In the genomic region with DNA sequence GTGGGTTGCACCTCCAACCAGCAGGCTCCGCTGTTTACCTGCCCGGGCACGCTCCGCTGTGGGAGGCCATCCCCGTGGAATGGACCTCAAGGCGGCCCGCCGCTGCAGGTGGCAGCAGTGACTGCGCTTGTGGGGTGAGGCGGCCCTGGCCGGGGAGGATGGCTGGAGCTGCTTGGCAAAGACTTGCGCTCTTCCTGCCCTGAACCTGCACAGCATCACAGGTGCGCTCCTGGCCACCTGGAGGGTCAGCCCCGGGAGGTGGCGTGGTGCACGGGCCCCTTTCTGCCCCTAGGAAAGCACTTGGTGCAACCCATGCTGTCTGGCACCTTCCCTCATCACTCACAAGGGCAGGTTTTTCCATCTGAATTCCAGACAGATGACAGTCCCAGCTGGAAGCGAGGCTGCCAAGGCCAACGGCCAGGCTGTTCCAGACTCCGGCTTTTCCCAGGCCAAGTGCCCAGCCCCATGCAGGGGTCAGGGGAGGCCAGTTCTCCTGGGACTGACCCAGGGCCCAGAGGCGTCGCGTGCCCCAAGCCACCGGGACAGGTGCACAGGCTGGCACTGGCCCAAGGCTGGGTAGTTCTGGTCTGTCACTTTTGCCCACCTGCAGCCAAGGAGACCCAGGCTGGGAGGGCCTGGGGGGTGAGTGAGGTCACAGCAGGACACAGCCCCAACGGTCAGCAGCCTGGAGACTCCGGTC, we compare ENCODE assay signal across 9 cellular contexts. TPM values are rescaled to one million over a fixed set of nuclear protein-coding genes. Genes with fewer than 3 reads are reported as not detected.
DNase-seq lines count a peak whose midpoint lies in the region; ATAC-seq, FAIRE-seq and TF ChIP-seq lines count a peak whose summit lies in the region.
"Had no signal": no experiment of that assay in that cellular context is flagged by ENCODE, and none has a peak within 500 bp of the region (broad histone marks: within the 10 kb centered on the region; RNA-seq: fewer than 3 reads in every experiment).

No MANE protein-coding gene starts in this region.

- no peak for FAIRE-seq in K562 (lab: Jason Lieb, UNC)

- BruUV-seq in K562 (replicated peaks; lab: Mats Ljungman, UMichigan), result no TSS peak

- peak overlapping the region in 1 of 2 experiments; percentile 61; a peak in 2 of 4 replicates for H3K9ac ChIP-seq in K562 (ENCODE audit: insufficient read depth in 1 of 2, low read depth in 2 of 2, low read length in 2 of 2)
- no peak overlapping the region for H3K9ac ChIP-seq in mesendoderm (ENCODE audit: low read length)

- no peak overlapping the region for H3K56ac ChIP-seq in mesendoderm (ENCODE audit: low read length)

- ATAC-seq in K562 (peak; percentile 58), HG03039 (IDR thresholded peaks at IDR 0.05; ENCODE audit: unreplicated experiment) (no peak)

- H3K9me3 ChIP-seq in K562 (replicated peaks; ENCODE audit: control insufficient read depth, insufficient read depth, low read depth, low read length), result no peaks in the 10 kb centered on the region

- no peak overlapping the region for H2AK5ac ChIP-seq in mesendoderm (ENCODE audit: low read length)

- H3K4me1 ChIP-seq in K562 (replicated peaks in 1 of 2; ENCODE audit: control insufficient read depth in 2 of 2, insufficient read depth in 2 of 2, low read length in 2 of 2), result peaks cover 3 to 64% of the 10 kb centered on the region in 2 experiments; a peak in 3 of 5 replicates
- no peaks in the 10 kb centered on the region for H3K4me1 ChIP-seq in mesendoderm (ENCODE audit: control insufficient read depth, low read depth, low read length)

- H2BK5ac ChIP-seq in mesendoderm (ENCODE audit: low read length), result no peak overlapping the region

- H3K36me3 ChIP-seq in K562 (ENCODE audit: control insufficient read depth, insufficient read depth, low read length) (no peaks in the 10 kb centered on the region), mesendoderm (ENCODE audit: control insufficient read depth, insufficient read depth, low read length) (no peaks in the 10 kb centered on the region)

- H4K20me1 ChIP-seq in K562 (replicated peaks; ENCODE audit: control insufficient read depth, insufficient read depth, low read length), result no peaks in the 10 kb centered on the region

- no peak overlapping the region for H3K4me2 ChIP-seq in K562 (ENCODE audit: insufficient read depth, low read length)
- no peak overlapping the region for H3K4me2 ChIP-seq in mesendoderm (ENCODE audit: low read length)

- no peak overlapping the region for H2AFZ ChIP-seq in K562 (ENCODE audit: low read depth, low read length)

- H4K5ac ChIP-seq in mesendoderm (ENCODE audit: low read length), result no peak overlapping the region

- TF ChIP-seq EP300 in K562 (IDR thresholded peaks at IDR 0.05; ENCODE audit: low read length), result no peak

- no peak overlapping the region for H3K4me3 ChIP-seq in K562
- H3K4me3 ChIP-seq in mesendoderm (ENCODE audit: low read length), result no peak overlapping the region

- no peak overlapping the region for H2BK120ac ChIP-seq in mesendoderm (ENCODE audit: low read depth, low read length)

- H2BK15ac ChIP-seq in mesendoderm (replicated peaks; ENCODE audit: low read depth), result no peak overlapping the region

- CTCF ChIA-PET in K562 (lab: Yijun Ruan, JAX; ENCODE audit: low intra/inter-chr PET ratio), result interaction anchor here (0.6 kb wide), 1 partner anchor 148 kb away, joined by 3 read pairs; no protein-coding TSS in a partner anchor

- H3K79me1 ChIP-seq in mesendoderm (ENCODE audit: low read length), result no peaks in the 10 kb centered on the region

- H3K18ac ChIP-seq in mesendoderm (ENCODE audit: low read length), result no peak overlapping the region

- no peak for TF ChIP-seq POLR2A in K562 (conservative IDR thresholded peaks at IDR 0.05)

- H3K79me2 ChIP-seq in K562 (ENCODE audit: control insufficient read depth, insufficient read depth, low read length) (no peaks in the 10 kb centered on the region), mesendoderm (ENCODE audit: control insufficient read depth, insufficient read depth, low read length) (no peaks in the 10 kb centered on the region)

- DNase-seq in DMS53 (lab: John Stamatoyannopoulos, UW), result peak; percentile 87
- DNase-seq in NCI-H146 treated with DMSO at 0.1 percent for 48 hours (lab: John Stamatoyannopoulos, UW; ENCODE audit: unreplicated experiment), result peak; percentile 87
- peak in 3 of 4 experiments; percentile 23 to 43 (median 37) for DNase-seq in K562 (ENCODE audit: extremely low read depth in 1 of 4, low spot score in 3 of 4)
- peak; percentile 22 for DNase-seq in mesendoderm
- DNase-seq in germinal center (ENCODE audit: low spot score), result no peak
- no peak for DNase-seq in dermis blood vessel endothelial cell
- DNase-seq in SKM-1 (lab: John Stamatoyannopoulos, UW; ENCODE audit: unreplicated experiment), result no peak

- WGBS in K562 (ENCODE audit: insufficient coverage, low coverage, missing lambda C conversion rate), result 24% methylated on average over 23 of the region's 25 CpGs
- no CpG with 5 or more reads among the region's 25 CpGs for WGBS in mesendoderm (ENCODE audit: extremely low coverage, insufficient coverage, low lambda C conversion rate)

- no peak overlapping the region for H3K4ac ChIP-seq in mesendoderm (ENCODE audit: low read depth, low read length)

- no peak overlapping the region for H3K23ac ChIP-seq in mesendoderm (ENCODE audit: low read length)

- intact Hi-C loops in K562 (cut with micrococcal nuclease), result no loop called here

- POLR2A ChIA-PET in K562 (lab: Yijun Ruan, JAX), result interaction anchor here (0.7 kb wide), 1 partner anchor 18 kb away, joined by 3 read pairs; no protein-coding TSS in a partner anchor

- no peak overlapping the region for H3K27ac ChIP-seq in K562 (ENCODE audit: extremely low read depth, low read depth, low read length)
- no peak overlapping the region for H3K27ac ChIP-seq in mesendoderm (ENCODE audit: low read depth, low read length)

- H3K9me1 ChIP-seq in K562 (ENCODE audit: control insufficient read depth, insufficient read depth, low read length), result no peaks in the 10 kb centered on the region

- in situ Hi-C loops in K562 (cut with MboI), result no loop called here

- peak; percentile 36 to 60 (median 45); a peak in 4 of 6 replicates for TF ChIP-seq CTCF in K562 (IDR thresholded peaks at IDR 0.05 in 2 of 3, conservative IDR thresholded peaks at IDR 0.05 in 1 of 3; ENCODE audit: insufficient read depth in 2 of 3, low read depth in 1 of 3, low read length in 3 of 3)

- H4K8ac ChIP-seq in mesendoderm (ENCODE audit: low read depth, low read length), result no peak overlapping the region

- H3K27me3 ChIP-seq in K562 (ENCODE audit: control insufficient read depth in 2 of 2, insufficient read depth in 2 of 2, low read length in 2 of 2) (peaks cover 0 to 7% of the 10 kb centered on the region in 2 experiments; a peak in 1 of 5 replicates), mesendoderm (ENCODE audit: insufficient read depth, low read length, poor library complexity) (no peaks in the 10 kb centered on the region)

- TF ChIP-seq RAD21 in K562 (CRISPR knock-in tag; conservative IDR thresholded peaks at IDR 0.05 in 1 of 2, IDR thresholded peaks at IDR 0.05 in 1 of 2), result peak in 1 of 2 experiments; percentile 56; a peak in 2 of 4 replicates

RNA-seq across cellular contexts. Expression of a gene that starts 13.3 kb away (rescaled TPM):
- not detected in 2 replicates for total RNA-seq in K562 (2011; cell fraction: chromatin; rRNA removed; ENCODE audit: low replicate concordance)
- total RNA-seq in K562 (2011; cell fraction: nucleolus; rRNA removed), result not detected in 2 replicates
- not detected in 2 replicates for total RNA-seq in K562 (2011; cell fraction: nucleoplasm; rRNA removed)
- total RNA-seq in K562 (2014; rRNA removed) (not detected in 2 replicates), K562 (2014; rRNA removed; fragmentation: Illumina TruSeq; extraction: Trizol) (not detected in 2 replicates), K562 (2015; rRNA removed; fragmentation: Illumina TruSeq; extraction: Trizol) (not detected in 2 replicates), K562 (2021) (0.22 TPM in 1 of 2 replicates, not detected in the other), dermis blood vessel endothelial cell (not detected in 2 replicates)
- polyA plus RNA-seq in K562 (2011; rRNA removed) (not detected in 2 replicates), K562 (2014; fragmentation: Illumina TruSeq; extraction: Trizol) (not detected in 2 replicates), K562 (2014; fragmentation: Nextera tagmentation; extraction: Ambion mirVana) (not detected), K562 (2014; rRNA removed) (not detected in 2 replicates)
- not detected in 2 replicates for polyA plus RNA-seq in K562 (2011; cell fraction: cytosol; rRNA removed)
- polyA plus RNA-seq in K562 (2011; cell fraction: nucleus; rRNA removed), result 0.27 TPM in 1 of 2 replicates, not detected in the other
- not detected in 2 replicates for polyA plus RNA-seq in K562 (2012)
- not detected in 2 replicates for polyA minus RNA-seq in K562 (2011; rRNA and poly(A)+ RNA removed)
- not detected in 2 replicates for polyA minus RNA-seq in K562 (2011; cell fraction: cytosol; rRNA and poly(A)+ RNA removed)
- polyA minus RNA-seq in K562 (2011; cell fraction: nucleus; rRNA and poly(A)+ RNA removed), result not detected in 2 replicates
- 0.07 TPM for polyA plus RNA-seq in mesendoderm (2013, experiment 1 of 2)
- 0.06 TPM for polyA plus RNA-seq in mesendoderm (2013, experiment 2 of 2)
- total RNA-seq: fibroblast of villous mesenchyme had no signal

RNA-seq across cellular contexts. Expression of a gene that starts 25.8 kb away (rescaled TPM):
- total RNA-seq in K562 (2011; cell fraction: chromatin; rRNA removed; ENCODE audit: low replicate concordance), result 1.0 and 1.2 TPM in 2 replicates
- 1.2 TPM in 2 replicates for total RNA-seq in K562 (2011; cell fraction: nucleolus; rRNA removed)
- 1.0 and 1.8 TPM in 2 replicates for total RNA-seq in K562 (2011; cell fraction: nucleoplasm; rRNA removed)
- total RNA-seq in K562 (2014; rRNA removed) (1.6 and 2.4 TPM in 2 replicates), K562 (2014; rRNA removed; fragmentation: Illumina TruSeq; extraction: Trizol) (0.93 and 1.4 TPM in 2 replicates), K562 (2015; rRNA removed; fragmentation: Illumina TruSeq; extraction: Trizol) (1.6 and 2.0 TPM in 2 replicates), K562 (2021) (1.4 and 2.1 TPM in 2 replicates), dermis blood vessel endothelial cell (0.05 TPM in 1 of 2 replicates, not detected in the other)
- polyA plus RNA-seq in K562 (2011; rRNA removed) (3.6 and 4.9 TPM in 2 replicates), K562 (2014; fragmentation: Illumina TruSeq; extraction: Trizol) (1.9 and 2.3 TPM in 2 replicates), K562 (2014; fragmentation: Nextera tagmentation; extraction: Ambion mirVana) (under 1 TPM; 0.10 to 0.57 TPM), K562 (2014; rRNA removed) (1.9 and 2.2 TPM in 2 replicates)
- 4.1 and 5.7 TPM in 2 replicates for polyA plus RNA-seq in K562 (2011; cell fraction: cytosol; rRNA removed)
- polyA plus RNA-seq in K562 (2011; cell fraction: nucleus; rRNA removed), result 1.2 and 1.9 TPM in 2 replicates
- 2.0 and 5.3 TPM in 2 replicates for polyA plus RNA-seq in K562 (2012)
- 2.4 and 2.7 TPM in 2 replicates for polyA minus RNA-seq in K562 (2011; rRNA and poly(A)+ RNA removed)
- 0.91 and 1.5 TPM in 2 replicates for polyA minus RNA-seq in K562 (2011; cell fraction: cytosol; rRNA and poly(A)+ RNA removed)
- 0.13 and 0.56 TPM in 2 replicates for polyA minus RNA-seq in K562 (2011; cell fraction: nucleus; rRNA and poly(A)+ RNA removed)
- polyA plus RNA-seq in mesendoderm (2013, experiment 1 of 2), result 0.51 TPM
- 0.32 TPM for polyA plus RNA-seq in mesendoderm (2013, experiment 2 of 2)
- total RNA-seq: fibroblast of villous mesenchyme had no signal

RNA-seq across cellular contexts. Expression of a gene that starts 33.3 kb away (rescaled TPM):
- total RNA-seq in K562 (2011; cell fraction: chromatin; rRNA removed; ENCODE audit: low replicate concordance), result 73.7 and 159 TPM in 2 replicates
- 83.4 and 88.2 TPM in 2 replicates for total RNA-seq in K562 (2011; cell fraction: nucleolus; rRNA removed)
- 65.7 and 67.2 TPM in 2 replicates for total RNA-seq in K562 (2011; cell fraction: nucleoplasm; rRNA removed)
- 10.5 and 12.3 TPM in 2 replicates for total RNA-seq in K562 (2014; rRNA removed)
- total RNA-seq in K562 (2014; rRNA removed; fragmentation: Illumina TruSeq; extraction: Trizol), result 5.3 and 6.7 TPM in 2 replicates
- total RNA-seq in K562 (2015; rRNA removed; fragmentation: Illumina TruSeq; extraction: Trizol), result 8.3 and 10.0 TPM in 2 replicates
- 16.9 and 17.5 TPM in 2 replicates for total RNA-seq in K562 (2021)
- 20.0 and 22.3 TPM in 2 replicates for polyA plus RNA-seq in K562 (2011; rRNA removed)
- polyA plus RNA-seq in K562 (2011; cell fraction: cytosol; rRNA removed), result 9.6 and 16.9 TPM in 2 replicates
- polyA plus RNA-seq in K562 (2011; cell fraction: nucleus; rRNA removed), result 208 and 322 TPM in 2 replicates
- 13.2 and 23.9 TPM in 2 replicates for polyA plus RNA-seq in K562 (2012)
- polyA plus RNA-seq in K562 (2014; fragmentation: Illumina TruSeq; extraction: Trizol), result 8.7 and 10.9 TPM in 2 replicates
- 1 to 10 TPM; 1.0 TPM for polyA plus RNA-seq in K562 (2014; fragmentation: Nextera tagmentation; extraction: Ambion mirVana)
- 21.9 and 25.3 TPM in 2 replicates for polyA plus RNA-seq in K562 (2014; rRNA removed)
- polyA minus RNA-seq in K562 (2011; rRNA and poly(A)+ RNA removed), result 6.1 and 7.1 TPM in 2 replicates
- polyA minus RNA-seq in K562 (2011; cell fraction: cytosol; rRNA and poly(A)+ RNA removed), result 5.5 and 6.5 TPM in 2 replicates
- polyA minus RNA-seq in K562 (2011; cell fraction: nucleus; rRNA and poly(A)+ RNA removed), result 28.3 and 30.8 TPM in 2 replicates
- polyA plus RNA-seq in mesendoderm (2013, experiment 1 of 2), result 7.0 TPM
- polyA plus RNA-seq in mesendoderm (2013, experiment 2 of 2), result 6.5 TPM
- 13.1 and 22.0 TPM in 2 replicates for total RNA-seq in dermis blood vessel endothelial cell

RNA-seq across cellular contexts. Expression of a gene that starts 33.5 kb away (rescaled TPM):
- 39.5 and 85.3 TPM in 2 replicates for total RNA-seq in K562 (2011; cell fraction: chromatin; rRNA removed; ENCODE audit: low replicate concordance)
- total RNA-seq in K562 (2011; cell fraction: nucleolus; rRNA removed), result 68.9 and 71.6 TPM in 2 replicates
- total RNA-seq in K562 (2011; cell fraction: nucleoplasm; rRNA removed), result 53.3 and 56.9 TPM in 2 replicates
- total RNA-seq in K562 (2014; rRNA removed) (34.7 and 44.7 TPM in 2 replicates), K562 (2014; rRNA removed; fragmentation: Illumina TruSeq; extraction: Trizol) (8.9 and 12.3 TPM in 2 replicates), K562 (2015; rRNA removed; fragmentation: Illumina TruSeq; extraction: Trizol) (18.0 and 18.9 TPM in 2 replicates), K562 (2021) (40.5 and 43.6 TPM in 2 replicates), dermis blood vessel endothelial cell (35.1 and 44.0 TPM in 2 replicates)
- polyA plus RNA-seq in K562 (2011; rRNA removed) (23.8 and 31.8 TPM in 2 replicates), K562 (2014; fragmentation: Illumina TruSeq; extraction: Trizol) (18.3 and 23.3 TPM in 2 replicates), K562 (2014; fragmentation: Nextera tagmentation; extraction: Ambion mirVana) (1 to 10 TPM in 1 of 2 experiments, under 1 TPM in 1; 0.69 to 1.8 TPM), K562 (2014; rRNA removed) (33.3 and 34.5 TPM in 2 replicates)
- 43.8 and 57.1 TPM in 2 replicates for polyA plus RNA-seq in K562 (2011; cell fraction: cytosol; rRNA removed)
- 27.5 and 35.1 TPM in 2 replicates for polyA plus RNA-seq in K562 (2011; cell fraction: nucleus; rRNA removed)
- 31.5 and 39.2 TPM in 2 replicates for polyA plus RNA-seq in K562 (2012)
- 15.2 and 19.6 TPM in 2 replicates for polyA minus RNA-seq in K562 (2011; rRNA and poly(A)+ RNA removed)
- 27.3 and 39.2 TPM in 2 replicates for polyA minus RNA-seq in K562 (2011; cell fraction: cytosol; rRNA and poly(A)+ RNA removed)
- polyA minus RNA-seq in K562 (2011; cell fraction: nucleus; rRNA and poly(A)+ RNA removed), result 8.6 and 12.7 TPM in 2 replicates
- polyA plus RNA-seq in mesendoderm (2013, experiment 1 of 2), result 11.8 TPM
- polyA plus RNA-seq in mesendoderm (2013, experiment 2 of 2), result 11.8 TPM

RNA-seq across cellular contexts. Expression of a gene that starts 51.3 kb away (rescaled TPM):
- total RNA-seq in K562 (2011; cell fraction: chromatin; rRNA removed; ENCODE audit: low replicate concordance), result 0.86 TPM in 1 of 2 replicates, not detected in the other
- 0.53 and 0.83 TPM in 2 replicates for total RNA-seq in K562 (2011; cell fraction: nucleolus; rRNA removed)
- 0.99 TPM in 1 of 2 replicates, not detected in the other for total RNA-seq in K562 (2011; cell fraction: nucleoplasm; rRNA removed)
- total RNA-seq in K562 (2014; rRNA removed) (0.18 TPM in 1 of 2 replicates, not detected in the other), K562 (2014; rRNA removed; fragmentation: Illumina TruSeq; extraction: Trizol) (not detected in 2 replicates), K562 (2015; rRNA removed; fragmentation: Illumina TruSeq; extraction: Trizol) (not detected in 2 replicates), K562 (2021) (0.11 TPM in 1 of 2 replicates, not detected in the other), dermis blood vessel endothelial cell (3.6 and 7.5 TPM in 2 replicates)
- polyA plus RNA-seq in K562 (2011; rRNA removed) (0.19 and 0.46 TPM in 2 replicates), K562 (2014; fragmentation: Illumina TruSeq; extraction: Trizol) (0.15 TPM in 1 of 2 replicates, not detected in the other), K562 (2014; fragmentation: Nextera tagmentation; extraction: Ambion mirVana) (not detected), K562 (2014; rRNA removed) (not detected in 2 replicates)
- 0.35 and 1.1 TPM in 2 replicates for polyA plus RNA-seq in K562 (2011; cell fraction: cytosol; rRNA removed)
- 0.31 and 0.47 TPM in 2 replicates for polyA plus RNA-seq in K562 (2011; cell fraction: nucleus; rRNA removed)
- polyA plus RNA-seq in K562 (2012), result 0.36 and 0.57 TPM in 2 replicates
- 0.18 and 0.33 TPM in 2 replicates for polyA minus RNA-seq in K562 (2011; rRNA and poly(A)+ RNA removed)
- not detected in 2 replicates for polyA minus RNA-seq in K562 (2011; cell fraction: cytosol; rRNA and poly(A)+ RNA removed)
- polyA minus RNA-seq in K562 (2011; cell fraction: nucleus; rRNA and poly(A)+ RNA removed), result 0.94 TPM in 1 of 2 replicates, not detected in the other
- polyA plus RNA-seq in mesendoderm (2013, experiment 1 of 2), result 0.03 TPM
- polyA plus RNA-seq in mesendoderm (2013, experiment 2 of 2), result 0.01 TPM

Comparison
In these comparisons a context has a peak if more than half of its experiments do, and no peak if none do; other contexts are left out.
1. DNase-seq: peak in DMS53 (single experiment), NCI-H146 treated with DMSO at 0.1 percent for 48 hours (single experiment), K562 (3 of 4) and mesendoderm (single experiment); none in germinal center (single experiment), dermis blood vessel endothelial cell (single experiment) and SKM-1 (single experiment).